Comparison of ENCODE assay signal across 9 cellular contexts in the genomic region with DNA sequence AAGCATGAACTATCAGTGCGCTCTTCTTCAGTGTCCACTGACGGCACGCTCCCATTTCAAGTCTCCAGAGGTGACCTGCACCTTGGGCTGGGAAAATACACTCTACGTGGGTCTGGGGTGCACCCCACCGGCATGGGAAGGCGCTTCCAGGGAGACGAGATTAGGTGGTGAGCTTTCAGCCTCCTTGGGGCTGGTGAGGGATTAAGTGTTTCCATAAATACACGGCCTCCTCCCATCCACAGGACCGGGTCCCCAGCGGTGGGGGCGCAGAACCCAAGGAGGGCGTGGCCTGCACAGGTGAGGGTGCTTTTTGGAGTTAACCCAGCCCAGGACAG. TPM values are rescaled to one million over a fixed set of nuclear protein-coding genes. Genes with fewer than 3 reads are reported as not detected.
DNase-seq lines count a peak whose midpoint lies in the region; ATAC-seq and TF ChIP-seq lines count a peak whose summit lies in the region.
"Had no signal": no experiment of that assay in that cellular context is flagged by ENCODE, and none has a peak within 500 bp of the region (broad histone marks: within the 10 kb centered on the region; RNA-seq: fewer than 3 reads in every experiment).

No MANE protein-coding gene starts in this region.

- no peak for ATAC-seq in HG02798 (IDR thresholded peaks at IDR 0.05; ENCODE audit: poor library complexity, unreplicated experiment)
- no peak for ATAC-seq in HG03097 (IDR thresholded peaks at IDR 0.05; ENCODE audit: low FRiP score, unreplicated experiment)
- ATAC-seq: left lobe of liver had no signal

- peak overlapping the region; percentile 91 for H2AFZ ChIP-seq in parathyroid adenoma

- no peaks in the 10 kb centered on the region for H3K27me3 ChIP-seq in parathyroid adenoma (ENCODE audit: control insufficient read depth, insufficient read depth, low read length)

- H3K36me3 Mint-ChIP-seq in CD14-positive monocyte: peaks cover 6 to 19% of the 10 kb centered on the region in 2 donors
- peaks cover 3% of the 10 kb centered on the region for H3K36me3 Mint-ChIP-seq in endothelial cell (ENCODE audit: low read depth, unreplicated experiment)

- no peak for TF ChIP-seq RAD21 in Ishikawa (IDR thresholded peaks at IDR 0.05; ENCODE audit: low read depth)

- peak overlapping the region; percentile 93 for H3K4me2 ChIP-seq in parathyroid adenoma (ENCODE audit: low read length)

- no peaks in the 10 kb centered on the region for H3K79me2 ChIP-seq in parathyroid adenoma

- H3K9me3 ChIP-seq in parathyroid adenoma (ENCODE audit: control insufficient read depth, low read length): no peaks in the 10 kb centered on the region

- H3K4me1 ChIP-seq in parathyroid adenoma: peaks cover 13% of the 10 kb centered on the region

- H3K36me3 ChIP-seq in parathyroid adenoma (ENCODE audit: control insufficient read depth, insufficient read depth, low read length): no peaks in the 10 kb centered on the region

- TF ChIP-seq CTCF in CD14-positive monocyte (IDR thresholded peaks at IDR 0.05): no peak
- no peak for TF ChIP-seq CTCF in endothelial cell (IDR thresholded peaks at IDR 0.05; ENCODE audit: unreplicated experiment)
- no peak for TF ChIP-seq CTCF in parathyroid adenoma (IDR thresholded peaks at IDR 0.05)

- no peaks in the 10 kb centered on the region for H3K9me3 Mint-ChIP-seq in CD14-positive monocyte
- no peaks in the 10 kb centered on the region for H3K9me3 Mint-ChIP-seq in endothelial cell (ENCODE audit: unreplicated experiment)

- peak overlapping the region; percentile 58 for H3K4me3 ChIP-seq in parathyroid adenoma (ENCODE audit: low read depth, low read length)

- peak overlapping the region; percentile 95 to 99 for H3K4me3 Mint-ChIP-seq in CD14-positive monocyte
- peak overlapping the region; percentile 21 for H3K4me3 Mint-ChIP-seq in endothelial cell (ENCODE audit: unreplicated experiment)

- no peak overlapping the region for H3K27ac Mint-ChIP-seq in CD14-positive monocyte
- no peak overlapping the region for H3K27ac Mint-ChIP-seq in endothelial cell (ENCODE audit: unreplicated experiment)

- H3K4me1 Mint-ChIP-seq in CD14-positive monocyte (peaks cover 28% of the 10 kb centered on the region), endothelial cell (ENCODE audit: unreplicated experiment) (peaks cover 26% of the 10 kb centered on the region)

- H3K27ac ChIP-seq in parathyroid adenoma: no peak overlapping the region

- intact Hi-C loops in CD14-positive monocyte (cut with micrococcal nuclease): no loop called here

- no peak for TF ChIP-seq EP300 in Ishikawa (IDR thresholded peaks at IDR 0.05; ENCODE audit: borderline replicate concordance)

- H3K27me3 Mint-ChIP-seq in CD14-positive monocyte (ENCODE audit: low read depth in 3 of 3) (peaks cover 13 to 31% (median 18%) of the 10 kb centered on the region in 3 donors), endothelial cell (ENCODE audit: unreplicated experiment) (peaks cover 6% of the 10 kb centered on the region)

- DNase-seq in CD14-positive monocyte (ENCODE audit: low spot score): no peak
- no peak for DNase-seq in endothelial cell (ENCODE audit: low spot score)
- no peak for DNase-seq in GM19240 (ENCODE audit: insufficient read length, low spot score)
- no peak for DNase-seq in NCI-H748 treated with DMSO at 0.1 percent for 48 hours (lab: John Stamatoyannopoulos, UW)

- no peak overlapping the region for H3K9ac ChIP-seq in parathyroid adenoma

TF ChIP-seq in Ishikawa, 13 proteins besides CTCF, POLR2A, EP300 and RAD21:
- TF ChIP-seq, protein P1, sequence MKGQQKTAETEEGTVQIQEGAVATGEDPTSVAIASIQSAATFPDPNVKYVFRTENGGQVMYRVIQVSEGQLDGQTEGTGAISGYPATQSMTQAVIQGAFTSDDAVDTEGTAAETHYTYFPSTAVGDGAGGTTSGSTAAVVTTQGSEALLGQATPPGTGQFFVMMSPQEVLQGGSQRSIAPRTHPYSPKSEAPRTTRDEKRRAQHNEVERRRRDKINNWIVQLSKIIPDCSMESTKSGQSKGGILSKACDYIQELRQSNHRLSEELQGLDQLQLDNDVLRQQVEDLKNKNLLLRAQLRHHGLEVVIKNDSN (IDR thresholded peaks at IDR 0.05): no peak
- TF ChIP-seq TCF12 (IDR thresholded peaks at IDR 0.05; ENCODE audit: low read depth): no peak
- TF ChIP-seq, protein P2, sequence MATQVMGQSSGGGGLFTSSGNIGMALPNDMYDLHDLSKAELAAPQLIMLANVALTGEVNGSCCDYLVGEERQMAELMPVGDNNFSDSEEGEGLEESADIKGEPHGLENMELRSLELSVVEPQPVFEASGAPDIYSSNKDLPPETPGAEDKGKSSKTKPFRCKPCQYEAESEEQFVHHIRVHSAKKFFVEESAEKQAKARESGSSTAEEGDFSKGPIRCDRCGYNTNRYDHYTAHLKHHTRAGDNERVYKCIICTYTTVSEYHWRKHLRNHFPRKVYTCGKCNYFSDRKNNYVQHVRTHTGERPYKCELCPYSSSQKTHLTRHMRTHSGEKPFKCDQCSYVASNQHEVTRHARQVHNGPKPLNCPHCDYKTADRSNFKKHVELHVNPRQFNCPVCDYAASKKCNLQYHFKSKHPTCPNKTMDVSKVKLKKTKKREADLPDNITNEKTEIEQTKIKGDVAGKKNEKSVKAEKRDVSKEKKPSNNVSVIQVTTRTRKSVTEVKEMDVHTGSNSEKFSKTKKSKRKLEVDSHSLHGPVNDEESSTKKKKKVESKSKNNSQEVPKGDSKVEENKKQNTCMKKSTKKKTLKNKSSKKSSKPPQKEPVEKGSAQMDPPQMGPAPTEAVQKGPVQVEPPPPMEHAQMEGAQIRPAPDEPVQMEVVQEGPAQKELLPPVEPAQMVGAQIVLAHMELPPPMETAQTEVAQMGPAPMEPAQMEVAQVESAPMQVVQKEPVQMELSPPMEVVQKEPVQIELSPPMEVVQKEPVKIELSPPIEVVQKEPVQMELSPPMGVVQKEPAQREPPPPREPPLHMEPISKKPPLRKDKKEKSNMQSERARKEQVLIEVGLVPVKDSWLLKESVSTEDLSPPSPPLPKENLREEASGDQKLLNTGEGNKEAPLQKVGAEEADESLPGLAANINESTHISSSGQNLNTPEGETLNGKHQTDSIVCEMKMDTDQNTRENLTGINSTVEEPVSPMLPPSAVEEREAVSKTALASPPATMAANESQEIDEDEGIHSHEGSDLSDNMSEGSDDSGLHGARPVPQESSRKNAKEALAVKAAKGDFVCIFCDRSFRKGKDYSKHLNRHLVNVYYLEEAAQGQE (IDR thresholded peaks at IDR 0.05; ENCODE audit: low read depth): no peak
- no peak for TF ChIP-seq FOXM1 (IDR thresholded peaks at IDR 0.05; ENCODE audit: borderline replicate concordance, low read depth)
- TF ChIP-seq ZBTB7A (IDR thresholded peaks at IDR 0.05; ENCODE audit: low read depth): peak; percentile 32; the same call in 1 of the 2 replicates
TF ChIP-seq in Ishikawa: peak in this region for 1.

RNA-seq across cellular contexts. Expression of gene C16orf74, which starts 1.2 kb away (rescaled TPM):
- 10 to 100 TPM; 24.1 to 26.6 TPM for polyA plus RNA-seq in CD14-positive monocyte
- 0.64 TPM for total RNA-seq in endothelial cell (ENCODE audit: unreplicated experiment)

RNA-seq across cellular contexts. Expression of gene EMC8, which starts 49.7 kb away (rescaled TPM):
- 10 to 100 TPM; 28.2 to 30.0 TPM for polyA plus RNA-seq in CD14-positive monocyte
- total RNA-seq in endothelial cell (ENCODE audit: unreplicated experiment): 42.7 TPM

RNA-seq across cellular contexts. Expression of gene COX4I1, which starts 49.8 kb away (rescaled TPM):
- polyA plus RNA-seq in CD14-positive monocyte: 1,000 to 10,000 TPM; 1,132 to 1,312 TPM
- total RNA-seq in endothelial cell (ENCODE audit: unreplicated experiment): 552 TPM
